1 cellular context compared by ENCODE assay signal in the genomic region with DNA sequence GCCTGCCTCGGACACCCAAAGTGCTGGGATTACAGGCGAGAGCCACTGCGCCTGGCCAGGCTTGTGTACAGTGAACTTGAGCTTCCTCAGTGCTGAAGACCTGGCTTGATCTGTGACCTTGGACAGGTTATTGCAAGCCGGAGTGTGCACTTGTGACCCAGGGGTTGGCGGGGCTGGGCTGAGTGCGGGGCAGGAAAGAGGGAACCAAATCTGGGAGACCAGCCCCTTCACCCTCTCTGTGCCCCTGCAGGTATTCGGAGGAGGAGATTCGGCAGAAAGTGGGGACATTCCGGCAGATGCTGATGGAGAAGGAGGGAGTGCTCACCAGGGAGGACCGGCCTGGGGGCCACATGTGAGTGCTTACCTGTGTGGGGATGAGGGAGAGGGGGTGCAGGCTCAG.
A peak's percentile ranks its signal among the peaks of the same experiment; 100 is the strongest.
TF ChIP-seq lines count a peak whose summit lies in the region.

No MANE protein-coding gene starts in this region.

TF ChIP-seq in HepG2, 621 proteins besides CTCF, POLR2A, EP300 and RAD21 (continued from another document and continues in another):
- TF ChIP-seq ZNF414 (CRISPR knock-in tag; IDR thresholded peaks at IDR 0.05) (peak; percentile 61; the same call in 1 of the 2 replicates), ZMYM2 (CRISPR knock-in tag; IDR thresholded peaks at IDR 0.05) (0 out of 2 replicates have a peak, but pooled peaks have one; percentile 51), ZFP91 (CRISPR knock-in tag; IDR thresholded peaks at IDR 0.05; ENCODE audit: borderline replicate concordance) (peak; percentile 69), ZNF570 (CRISPR knock-in tag; IDR thresholded peaks at IDR 0.05; ENCODE audit: borderline replicate concordance) (no peak), DBP (CRISPR knock-in tag; IDR thresholded peaks at IDR 0.05; ENCODE audit: not compliant biosample characterization) (no peak), CENPX (CRISPR knock-in tag; IDR thresholded peaks at IDR 0.05) (no peak), RBAK (CRISPR knock-in tag; IDR thresholded peaks at IDR 0.05) (no peak), MLLT10 (CRISPR knock-in tag; IDR thresholded peaks at IDR 0.05) (no peak), HOXA7 (CRISPR knock-in tag; IDR thresholded peaks at IDR 0.05) (no peak), IKZF5 (CRISPR knock-in tag; IDR thresholded peaks at IDR 0.05) (no peak; the same call in 1 of the 2 replicates), TEAD2 (CRISPR knock-in tag; IDR thresholded peaks at IDR 0.05) (no peak), POGZ (CRISPR knock-in tag; IDR thresholded peaks at IDR 0.05) (peak; percentile 46; the same call in 1 of the 2 replicates), ZNF546 (CRISPR knock-in tag; conservative IDR thresholded peaks at IDR 0.05) (no peak), NCOR1 (IDR thresholded peaks at IDR 0.05; ENCODE audit: borderline replicate concordance, low read length) (peak; percentile 78), HOMEZ (CRISPR knock-in tag; IDR thresholded peaks at IDR 0.05; ENCODE audit: low read depth) (0 out of 2 replicates have a peak, but pooled peaks have one; percentile 23), ZFP36 (IDR thresholded peaks at IDR 0.05; ENCODE audit: borderline replicate concordance, low read depth, low read length, partially characterized antibody) (no peak), ZNF703 (CRISPR knock-in tag; IDR thresholded peaks at IDR 0.05; ENCODE audit: borderline replicate concordance) (no peak)
- TF ChIP-seq, protein P1, sequence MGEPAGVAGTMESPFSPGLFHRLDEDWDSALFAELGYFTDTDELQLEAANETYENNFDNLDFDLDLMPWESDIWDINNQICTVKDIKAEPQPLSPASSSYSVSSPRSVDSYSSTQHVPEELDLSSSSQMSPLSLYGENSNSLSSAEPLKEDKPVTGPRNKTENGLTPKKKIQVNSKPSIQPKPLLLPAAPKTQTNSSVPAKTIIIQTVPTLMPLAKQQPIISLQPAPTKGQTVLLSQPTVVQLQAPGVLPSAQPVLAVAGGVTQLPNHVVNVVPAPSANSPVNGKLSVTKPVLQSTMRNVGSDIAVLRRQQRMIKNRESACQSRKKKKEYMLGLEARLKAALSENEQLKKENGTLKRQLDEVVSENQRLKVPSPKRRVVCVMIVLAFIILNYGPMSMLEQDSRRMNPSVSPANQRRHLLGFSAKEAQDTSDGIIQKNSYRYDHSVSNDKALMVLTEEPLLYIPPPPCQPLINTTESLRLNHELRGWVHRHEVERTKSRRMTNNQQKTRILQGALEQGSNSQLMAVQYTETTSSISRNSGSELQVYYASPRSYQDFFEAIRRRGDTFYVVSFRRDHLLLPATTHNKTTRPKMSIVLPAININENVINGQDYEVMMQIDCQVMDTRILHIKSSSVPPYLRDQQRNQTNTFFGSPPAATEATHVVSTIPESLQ (CRISPR knock-in tag; conservative IDR thresholded peaks at IDR 0.05) = no peak
- TF ChIP-seq, protein P2, sequence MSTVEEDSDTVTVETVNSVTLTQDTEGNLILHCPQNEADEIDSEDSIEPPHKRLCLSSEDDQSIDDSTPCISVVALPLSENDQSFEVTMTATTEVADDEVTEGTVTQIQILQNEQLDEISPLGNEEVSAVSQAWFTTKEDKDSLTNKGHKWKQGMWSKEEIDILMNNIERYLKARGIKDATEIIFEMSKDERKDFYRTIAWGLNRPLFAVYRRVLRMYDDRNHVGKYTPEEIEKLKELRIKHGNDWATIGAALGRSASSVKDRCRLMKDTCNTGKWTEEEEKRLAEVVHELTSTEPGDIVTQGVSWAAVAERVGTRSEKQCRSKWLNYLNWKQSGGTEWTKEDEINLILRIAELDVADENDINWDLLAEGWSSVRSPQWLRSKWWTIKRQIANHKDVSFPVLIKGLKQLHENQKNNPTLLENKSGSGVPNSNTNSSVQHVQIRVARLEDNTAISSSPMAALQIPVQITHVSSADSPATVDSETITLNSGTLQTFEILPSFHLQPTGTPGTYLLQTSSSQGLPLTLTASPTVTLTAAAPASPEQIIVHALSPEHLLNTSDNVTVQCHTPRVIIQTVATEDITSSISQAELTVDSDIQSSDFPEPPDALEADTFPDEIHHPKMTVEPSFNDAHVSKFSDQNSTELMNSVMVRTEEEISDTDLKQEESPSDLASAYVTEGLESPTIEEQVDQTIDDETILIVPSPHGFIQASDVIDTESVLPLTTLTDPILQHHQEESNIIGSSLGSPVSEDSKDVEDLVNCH (CRISPR knock-in tag; IDR thresholded peaks at IDR 0.05) = no peak
- TF ChIP-seq, protein P3, sequence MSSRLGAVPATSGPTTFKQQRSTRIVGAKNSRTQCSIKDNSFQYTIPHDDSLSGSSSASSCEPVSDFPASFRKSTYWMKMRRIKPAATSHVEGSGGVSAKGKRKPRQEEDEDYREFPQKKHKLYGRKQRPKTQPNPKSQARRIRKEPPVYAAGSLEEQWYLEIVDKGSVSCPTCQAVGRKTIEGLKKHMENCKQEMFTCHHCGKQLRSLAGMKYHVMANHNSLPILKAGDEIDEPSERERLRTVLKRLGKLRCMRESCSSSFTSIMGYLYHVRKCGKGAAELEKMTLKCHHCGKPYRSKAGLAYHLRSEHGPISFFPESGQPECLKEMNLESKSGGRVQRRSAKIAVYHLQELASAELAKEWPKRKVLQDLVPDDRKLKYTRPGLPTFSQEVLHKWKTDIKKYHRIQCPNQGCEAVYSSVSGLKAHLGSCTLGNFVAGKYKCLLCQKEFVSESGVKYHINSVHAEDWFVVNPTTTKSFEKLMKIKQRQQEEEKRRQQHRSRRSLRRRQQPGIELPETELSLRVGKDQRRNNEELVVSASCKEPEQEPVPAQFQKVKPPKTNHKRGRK (CRISPR knock-in tag; IDR thresholded peaks at IDR 0.05) = no peak
- TF ChIP-seq, protein P4, sequence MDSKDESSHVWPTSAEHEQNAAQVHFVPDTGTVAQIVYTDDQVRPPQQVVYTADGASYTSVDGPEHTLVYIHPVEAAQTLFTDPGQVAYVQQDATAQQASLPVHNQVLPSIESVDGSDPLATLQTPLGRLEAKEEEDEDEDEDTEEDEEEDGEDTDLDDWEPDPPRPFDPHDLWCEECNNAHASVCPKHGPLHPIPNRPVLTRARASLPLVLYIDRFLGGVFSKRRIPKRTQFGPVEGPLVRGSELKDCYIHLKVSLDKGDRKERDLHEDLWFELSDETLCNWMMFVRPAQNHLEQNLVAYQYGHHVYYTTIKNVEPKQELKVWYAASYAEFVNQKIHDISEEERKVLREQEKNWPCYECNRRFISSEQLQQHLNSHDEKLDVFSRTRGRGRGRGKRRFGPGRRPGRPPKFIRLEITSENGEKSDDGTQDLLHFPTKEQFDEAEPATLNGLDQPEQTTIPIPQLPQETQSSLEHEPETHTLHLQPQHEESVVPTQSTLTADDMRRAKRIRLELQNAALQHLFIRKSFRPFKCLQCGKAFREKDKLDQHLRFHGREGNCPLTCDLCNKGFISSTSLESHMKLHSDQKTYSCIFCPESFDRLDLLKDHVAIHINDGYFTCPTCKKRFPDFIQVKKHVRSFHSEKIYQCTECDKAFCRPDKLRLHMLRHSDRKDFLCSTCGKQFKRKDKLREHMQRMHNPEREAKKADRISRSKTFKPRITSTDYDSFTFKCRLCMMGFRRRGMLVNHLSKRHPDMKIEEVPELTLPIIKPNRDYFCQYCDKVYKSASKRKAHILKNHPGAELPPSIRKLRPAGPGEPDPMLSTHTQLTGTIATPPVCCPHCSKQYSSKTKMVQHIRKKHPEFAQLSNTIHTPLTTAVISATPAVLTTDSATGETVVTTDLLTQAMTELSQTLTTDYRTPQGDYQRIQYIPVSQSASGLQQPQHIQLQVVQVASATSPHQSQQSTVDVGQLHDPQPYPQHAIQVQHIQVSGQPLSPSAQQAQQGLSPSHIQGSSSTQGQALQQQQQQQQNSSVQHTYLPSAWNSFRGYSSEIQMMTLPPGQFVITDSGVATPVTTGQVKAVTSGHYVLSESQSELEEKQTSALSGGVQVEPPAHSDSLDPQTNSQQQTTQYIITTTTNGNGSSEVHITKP (CRISPR knock-in tag; IDR thresholded peaks at IDR 0.05; ENCODE audit: low read depth) = no peak
- TF ChIP-seq, protein P5, sequence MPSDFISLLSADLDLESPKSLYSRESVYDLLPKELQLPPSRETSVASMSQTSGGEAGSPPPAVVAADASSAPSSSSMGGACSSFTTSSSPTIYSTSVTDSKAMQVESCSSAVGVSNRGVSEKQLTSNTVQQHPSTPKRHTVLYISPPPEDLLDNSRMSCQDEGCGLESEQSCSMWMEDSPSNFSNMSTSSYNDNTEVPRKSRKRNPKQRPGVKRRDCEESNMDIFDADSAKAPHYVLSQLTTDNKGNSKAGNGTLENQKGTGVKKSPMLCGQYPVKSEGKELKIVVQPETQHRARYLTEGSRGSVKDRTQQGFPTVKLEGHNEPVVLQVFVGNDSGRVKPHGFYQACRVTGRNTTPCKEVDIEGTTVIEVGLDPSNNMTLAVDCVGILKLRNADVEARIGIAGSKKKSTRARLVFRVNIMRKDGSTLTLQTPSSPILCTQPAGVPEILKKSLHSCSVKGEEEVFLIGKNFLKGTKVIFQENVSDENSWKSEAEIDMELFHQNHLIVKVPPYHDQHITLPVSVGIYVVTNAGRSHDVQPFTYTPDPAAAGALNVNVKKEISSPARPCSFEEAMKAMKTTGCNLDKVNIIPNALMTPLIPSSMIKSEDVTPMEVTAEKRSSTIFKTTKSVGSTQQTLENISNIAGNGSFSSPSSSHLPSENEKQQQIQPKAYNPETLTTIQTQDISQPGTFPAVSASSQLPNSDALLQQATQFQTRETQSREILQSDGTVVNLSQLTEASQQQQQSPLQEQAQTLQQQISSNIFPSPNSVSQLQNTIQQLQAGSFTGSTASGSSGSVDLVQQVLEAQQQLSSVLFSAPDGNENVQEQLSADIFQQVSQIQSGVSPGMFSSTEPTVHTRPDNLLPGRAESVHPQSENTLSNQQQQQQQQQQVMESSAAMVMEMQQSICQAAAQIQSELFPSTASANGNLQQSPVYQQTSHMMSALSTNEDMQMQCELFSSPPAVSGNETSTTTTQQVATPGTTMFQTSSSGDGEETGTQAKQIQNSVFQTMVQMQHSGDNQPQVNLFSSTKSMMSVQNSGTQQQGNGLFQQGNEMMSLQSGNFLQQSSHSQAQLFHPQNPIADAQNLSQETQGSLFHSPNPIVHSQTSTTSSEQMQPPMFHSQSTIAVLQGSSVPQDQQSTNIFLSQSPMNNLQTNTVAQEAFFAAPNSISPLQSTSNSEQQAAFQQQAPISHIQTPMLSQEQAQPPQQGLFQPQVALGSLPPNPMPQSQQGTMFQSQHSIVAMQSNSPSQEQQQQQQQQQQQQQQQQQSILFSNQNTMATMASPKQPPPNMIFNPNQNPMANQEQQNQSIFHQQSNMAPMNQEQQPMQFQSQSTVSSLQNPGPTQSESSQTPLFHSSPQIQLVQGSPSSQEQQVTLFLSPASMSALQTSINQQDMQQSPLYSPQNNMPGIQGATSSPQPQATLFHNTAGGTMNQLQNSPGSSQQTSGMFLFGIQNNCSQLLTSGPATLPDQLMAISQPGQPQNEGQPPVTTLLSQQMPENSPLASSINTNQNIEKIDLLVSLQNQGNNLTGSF (CRISPR knock-in tag; IDR thresholded peaks at IDR 0.05) = no peak
